Comparison of ENCODE assay signal across 21 cellular contexts in the genomic region with DNA sequence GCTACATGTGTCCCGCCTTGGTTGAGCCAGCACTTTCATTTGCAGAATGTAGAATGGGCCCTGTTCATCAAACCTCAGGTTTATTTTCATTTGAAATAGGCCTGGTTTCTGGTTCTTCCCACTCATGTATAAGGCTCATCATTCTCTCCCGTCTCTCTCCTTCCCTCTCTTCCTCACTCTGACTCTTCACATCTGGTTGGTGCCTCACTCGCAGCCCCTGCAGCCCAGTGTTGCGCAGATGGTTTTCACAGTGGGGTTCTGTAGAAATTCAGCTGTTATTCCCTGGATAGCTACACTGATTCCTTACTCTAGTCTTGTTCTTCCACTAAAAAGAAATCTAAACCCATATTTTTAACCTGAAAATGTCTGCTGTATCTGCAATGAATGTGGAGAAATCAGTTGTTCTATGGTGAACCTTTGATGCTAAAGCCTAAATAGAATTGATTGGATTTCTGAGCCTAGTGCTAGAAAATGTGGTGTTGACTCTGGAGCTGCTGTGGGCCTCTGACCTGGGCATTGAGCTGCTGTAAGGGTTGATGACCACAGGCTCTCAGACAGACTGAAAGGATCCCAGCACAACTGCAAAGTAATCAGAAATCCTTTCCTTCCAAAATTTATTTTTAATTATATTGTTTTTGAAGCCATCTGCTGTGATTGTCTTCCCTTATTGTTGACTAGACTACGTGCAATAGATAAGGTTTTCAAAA.
"Had no signal": no experiment of that assay in that cellular context is flagged by ENCODE, and none has a peak within 500 bp of the region (broad histone marks: within the 10 kb centered on the region; RNA-seq: fewer than 3 reads in every experiment).

No MANE protein-coding gene starts in this region.

- H3K27ac ChIP-seq: ascending aorta, breast epithelium, epithelial cell of prostate, prostate gland, right atrium auricular region, skin epidermis, thoracic aorta, WERI-Rb-1 had no signal

- H3K27ac Mint-ChIP-seq: activated CD4-positive, alpha-beta memory T cell treated with anti-CD3 and anti-CD28 coated beads, Interleukin-2, amount 10 ng/mL, durations not matched to agents 7 days and 5 days; activated CD8-positive, alpha-beta memory T cell treated with anti-CD3 and anti-CD28 coated beads, Interleukin-2, amount 10 ng/mL, durations not matched to agents 7 days and 5 days; activated naive CD4-positive, alpha-beta T cell treated with anti-CD3 and anti-CD28 coated beads, Interleukin-2, amount 10 ng/mL, durations not matched to agents 7 days and 5 days; mesothelial cell of epicardium; stimulated activated memory B cell treated with anti-CD40 and anti-IgM and Interleukin-4, amounts not matched to agents 10 μg/mL and 1 μg/mL and 100 μg/mL, for 72 hours had no signal

- H3K9me3 Mint-ChIP-seq: activated CD4-positive, alpha-beta memory T cell treated with anti-CD3 and anti-CD28 coated beads, Interleukin-2, amount 10 ng/mL, durations not matched to agents 7 days and 5 days; activated naive CD4-positive, alpha-beta T cell treated with anti-CD3 and anti-CD28 coated beads, Interleukin-2, amount 10 ng/mL, durations not matched to agents 7 days and 5 days; endodermal cell; mesothelial cell of epicardium; neural crest cell; stimulated activated memory B cell treated with anti-CD40 and anti-IgM and Interleukin-4, amounts not matched to agents 10 μg/mL and 1 μg/mL and 100 μg/mL, for 72 hours had no signal

- H3K4me1 Mint-ChIP-seq: activated CD4-positive, alpha-beta memory T cell treated with anti-CD3 and anti-CD28 coated beads, Interleukin-2, amount 10 ng/mL, durations not matched to agents 7 days and 5 days; activated CD8-positive, alpha-beta memory T cell treated with anti-CD3 and anti-CD28 coated beads, Interleukin-2, amount 10 ng/mL, durations not matched to agents 7 days and 5 days; activated naive CD4-positive, alpha-beta T cell treated with anti-CD3 and anti-CD28 coated beads, Interleukin-2, amount 10 ng/mL, durations not matched to agents 7 days and 5 days; stimulated activated memory B cell treated with anti-CD40 and anti-IgM and Interleukin-4, amounts not matched to agents 10 μg/mL and 1 μg/mL and 100 μg/mL, for 72 hours had no signal

- DNase-seq: activated CD4-positive, alpha-beta memory T cell treated with anti-CD3 and anti-CD28 coated beads, Interleukin-2, amount 10 ng/mL, durations not matched to agents 7 days and 5 days; activated CD4-positive, alpha-beta T cell treated with anti-CD3 and anti-CD28 coated beads for 48 hours; activated CD8-positive, alpha-beta memory T cell treated with anti-CD3 and anti-CD28 coated beads, Interleukin-2, amount 10 ng/mL, durations not matched to agents 7 days and 5 days; activated effector memory CD4-positive, alpha-beta T cell treated with Interleukin-2 at 50 U/mL for 16 hours; activated naive CD4-positive, alpha-beta T cell treated with anti-CD3 and anti-CD28 coated beads, Interleukin-2, amount 10 ng/mL, durations not matched to agents 7 days and 5 days; endodermal cell; hippocampal formation; islet precursor cell; stimulated activated CD4-positive, alpha-beta T cell treated with anti-CD3 and anti-CD28 coated beads, Interleukin-4, amount 100 ng/mL, for 24 hours; SW 1271; WERI-Rb-1 had no signal

- H3K4me3 Mint-ChIP-seq: activated CD4-positive, alpha-beta memory T cell treated with anti-CD3 and anti-CD28 coated beads, Interleukin-2, amount 10 ng/mL, durations not matched to agents 7 days and 5 days; activated CD8-positive, alpha-beta memory T cell treated with anti-CD3 and anti-CD28 coated beads, Interleukin-2, amount 10 ng/mL, durations not matched to agents 7 days and 5 days; activated naive CD4-positive, alpha-beta T cell treated with anti-CD3 and anti-CD28 coated beads, Interleukin-2, amount 10 ng/mL, durations not matched to agents 7 days and 5 days; endodermal cell; mesothelial cell of epicardium; neural crest cell; stimulated activated memory B cell treated with anti-CD40 and anti-IgM and Interleukin-4, amounts not matched to agents 10 μg/mL and 1 μg/mL and 100 μg/mL, for 72 hours had no signal

- H3K4me1 ChIP-seq: breast epithelium, prostate gland had no signal

- H3K27me3 ChIP-seq: ascending aorta, breast epithelium, right atrium auricular region had no signal

- ATAC-seq: activated CD8-positive, alpha-beta memory T cell treated with anti-CD3 and anti-CD28 coated beads, Interleukin-2, amount 10 ng/mL, durations not matched to agents 7 days and 5 days; stimulated activated memory B cell treated with anti-CD40 and anti-IgM and Interleukin-4, amounts not matched to agents 10 μg/mL and 1 μg/mL and 100 μg/mL, for 72 hours had no signal

- H3K4me3 ChIP-seq: ascending aorta, breast epithelium, prostate gland, right atrium auricular region, skin epidermis, thoracic aorta had no signal

- H3K36me3 ChIP-seq: breast epithelium, prostate gland, thoracic aorta had no signal

- H3K27me3 Mint-ChIP-seq: activated CD4-positive, alpha-beta memory T cell treated with anti-CD3 and anti-CD28 coated beads, Interleukin-2, amount 10 ng/mL, durations not matched to agents 7 days and 5 days; activated CD8-positive, alpha-beta memory T cell treated with anti-CD3 and anti-CD28 coated beads, Interleukin-2, amount 10 ng/mL, durations not matched to agents 7 days and 5 days; activated naive CD4-positive, alpha-beta T cell treated with anti-CD3 and anti-CD28 coated beads, Interleukin-2, amount 10 ng/mL, durations not matched to agents 7 days and 5 days; stimulated activated memory B cell treated with anti-CD40 and anti-IgM and Interleukin-4, amounts not matched to agents 10 μg/mL and 1 μg/mL and 100 μg/mL, for 72 hours had no signal
